8 cellular contexts compared by ENCODE assay signal in the genomic region with DNA sequence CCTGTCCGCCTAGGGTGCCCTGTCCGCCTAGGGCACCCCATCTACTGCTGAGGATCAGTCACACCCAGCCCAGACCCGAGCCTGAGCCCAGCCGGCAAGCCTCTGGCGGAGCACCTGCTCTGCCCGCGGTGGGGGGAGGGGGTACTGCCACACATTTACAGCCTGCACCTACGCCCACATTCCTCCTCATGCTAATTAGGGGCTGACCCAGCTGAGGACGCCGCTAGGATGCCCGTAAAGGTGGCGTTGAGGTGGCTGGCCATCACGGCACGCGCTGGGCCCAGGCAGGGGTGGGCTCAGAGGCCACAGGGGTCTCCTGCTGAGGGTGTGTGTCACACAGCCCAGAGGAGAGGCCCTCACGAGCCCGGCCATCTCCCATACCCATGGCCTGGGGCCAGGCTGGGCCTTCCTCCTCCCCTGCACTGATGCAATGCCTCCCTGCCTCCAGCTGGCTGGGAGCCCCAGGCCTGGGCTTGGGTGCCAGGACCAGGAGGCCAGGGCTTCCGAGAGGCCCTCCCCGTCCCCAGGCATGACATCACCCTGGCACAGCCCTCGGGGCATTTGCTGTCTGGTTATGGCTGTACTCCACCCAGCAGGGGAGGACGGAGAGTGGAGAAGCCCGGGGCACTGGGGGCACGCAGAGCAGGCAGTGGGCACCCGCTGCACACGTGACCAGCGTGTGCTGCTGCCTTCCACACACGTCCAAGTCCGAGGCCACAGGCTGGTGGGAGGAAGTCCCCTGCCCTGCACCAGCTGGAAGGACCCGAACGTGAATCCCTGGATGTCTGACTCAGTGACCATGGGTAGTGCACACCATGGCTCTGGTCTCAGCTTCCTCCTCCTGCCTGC. TPM values are rescaled to one million over a fixed set of nuclear protein-coding genes. Genes with fewer than 3 reads are reported as not detected.
DNase-seq lines count a peak whose midpoint lies in the region; ATAC-seq and TF ChIP-seq lines count a peak whose summit lies in the region.

No MANE protein-coding gene starts in this region.

- H3K79me2 ChIP-seq in ACC112 (ENCODE audit: control insufficient read depth, insufficient read depth, low read length, unreplicated experiment) = no peaks in the 10 kb centered on the region

- H3K27me3 ChIP-seq in ACC112 (ENCODE audit: insufficient read depth, low read length) = no peaks in the 10 kb centered on the region
- no peaks in the 10 kb centered on the region for H3K27me3 ChIP-seq in testis
- H3K27me3 ChIP-seq in Caco-2 (replicated peaks; ENCODE audit: control insufficient read depth, insufficient read depth, low read length) = no peaks in the 10 kb centered on the region

- intact Hi-C loops in testis (cut with DNase I; ENCODE audit: low total_unique reads) (no loop called here), Caco-2 (cut with micrococcal nuclease; ENCODE audit: unreplicated experiment) (no loop called here)

- H3K4me1 ChIP-seq in ACC112 (ENCODE audit: control insufficient read depth, insufficient read depth, low read length, unreplicated experiment) (peaks cover 16% of the 10 kb centered on the region), testis (peaks cover 14% of the 10 kb centered on the region), Caco-2 (peaks cover 9% of the 10 kb centered on the region)

- H3K27ac ChIP-seq in ACC112 (ENCODE audit: low read depth, low read length) (no peak overlapping the region), testis (peak overlapping the region; percentile 68)

- H3K36me3 Mint-ChIP-seq in central memory CD8-positive, alpha-beta T cell (ENCODE audit: insufficient read depth) = peaks cover 51% of the 10 kb centered on the region
- peaks cover 5% of the 10 kb centered on the region for H3K36me3 Mint-ChIP-seq in Caco-2 (ENCODE audit: insufficient read depth, unreplicated experiment)
- no peaks in the 10 kb centered on the region for H3K36me3 Mint-ChIP-seq in activated naive CD4-positive, alpha-beta T cell treated with anti-CD3 and anti-CD28 coated beads, Interleukin-2, amount 50 U/mL, for 72 hours

- H3K4me3 Mint-ChIP-seq in central memory CD8-positive, alpha-beta T cell = peak overlapping the region; percentile 16
- no peak overlapping the region for H3K4me3 Mint-ChIP-seq in Caco-2 (ENCODE audit: unreplicated experiment)

- H3K27me3 Mint-ChIP-seq in central memory CD8-positive, alpha-beta T cell = no peaks in the 10 kb centered on the region
- H3K27me3 Mint-ChIP-seq in Caco-2 (ENCODE audit: insufficient read depth, unreplicated experiment) = no peaks in the 10 kb centered on the region

- no peak for TF ChIP-seq CTCF in testis (IDR thresholded peaks at IDR 0.05)
- TF ChIP-seq CTCF in Caco-2 (IDR thresholded peaks at IDR 0.05; ENCODE audit: insufficient read depth in 1 of 2, low read depth in 1 of 2, low read length in 1 of 2, severe bottlenecking in 1 of 2, unreplicated experiment in 1 of 2) = no peak

- H3K36me3 ChIP-seq in ACC112 (ENCODE audit: insufficient read depth, low read length) = no peaks in the 10 kb centered on the region
- no peaks in the 10 kb centered on the region for H3K36me3 ChIP-seq in testis (ENCODE audit: low read depth, missing control alignments)
- H3K36me3 ChIP-seq in Caco-2 (ENCODE audit: control insufficient read depth, insufficient read depth, low read length) = no peaks in the 10 kb centered on the region

- WGBS in testis, 2 donors = 59 to 68% methylated on average over 14 to 30 of the region's 30 CpGs

- DNase-seq in M059J (ENCODE audit: low read depth) (peak; percentile 98), left lobe of liver (ENCODE audit: low spot score) (peak; percentile 97), testis (peak; percentile 92), Caco-2 (no peak)
- DNase-seq in central memory CD8-positive, alpha-beta T cell (ENCODE audit: low spot score in 2 of 2) = no peak
- no peak for DNase-seq in activated naive CD4-positive, alpha-beta T cell treated with anti-CD3 and anti-CD28 coated beads, Interleukin-2, amount 50 U/mL, for 72 hours (ENCODE audit: low spot score in 2 of 2)

- CTCF ChIA-PET in Caco-2 (lab: Charles Lee) = no interaction called here

- no TSS peak for BruUV-seq in Caco-2 (replicated peaks; lab: Mats Ljungman, UMichigan)

- no peaks in the 10 kb centered on the region for H3K9me3 Mint-ChIP-seq in central memory CD8-positive, alpha-beta T cell
- no peaks in the 10 kb centered on the region for H3K9me3 Mint-ChIP-seq in Caco-2 (ENCODE audit: unreplicated experiment)
- H3K9me3 Mint-ChIP-seq in activated naive CD4-positive, alpha-beta T cell treated with anti-CD3 and anti-CD28 coated beads, Interleukin-2, amount 50 U/mL, for 72 hours = no peaks in the 10 kb centered on the region

- TF ChIP-seq POLR2A in testis (IDR thresholded peaks at IDR 0.05) = no peak

- H3K4me3 ChIP-seq in ACC112 (ENCODE audit: low read depth, low read length) = no peak overlapping the region
- H3K4me3 ChIP-seq in testis = no peak overlapping the region
- no peak overlapping the region for H3K4me3 ChIP-seq in Caco-2 (ENCODE audit: low read depth, low read length)

- H2AFZ ChIP-seq in ACC112 (ENCODE audit: low read length, unreplicated experiment) = peak overlapping the region; percentile 1

- H3K4me1 Mint-ChIP-seq in central memory CD8-positive, alpha-beta T cell = no peaks in the 10 kb centered on the region
- peaks cover 4% of the 10 kb centered on the region for H3K4me1 Mint-ChIP-seq in Caco-2 (ENCODE audit: low read depth, unreplicated experiment)

- H3K27ac Mint-ChIP-seq in central memory CD8-positive, alpha-beta T cell (ENCODE audit: low read depth) = peak overlapping the region; percentile 62
- no peak overlapping the region for H3K27ac Mint-ChIP-seq in Caco-2 (ENCODE audit: unreplicated experiment)
- H3K27ac Mint-ChIP-seq in activated naive CD4-positive, alpha-beta T cell treated with anti-CD3 and anti-CD28 coated beads, Interleukin-2, amount 50 U/mL, for 72 hours = no peak overlapping the region

- no peak for ATAC-seq in central memory CD8-positive, alpha-beta T cell (replicated peaks; ENCODE audit: extremely low read depth, poor library complexity, severe bottlenecking)
- peak; percentile 87 for ATAC-seq in left lobe of liver
- ATAC-seq in activated naive CD4-positive, alpha-beta T cell treated with anti-CD3 and anti-CD28 coated beads, Interleukin-2, amount 50 U/mL, for 72 hours = no peak
- ATAC-seq in HG02763 (IDR thresholded peaks at IDR 0.05; ENCODE audit: unreplicated experiment) = no peak

- H3K9me3 ChIP-seq in testis (no peaks in the 10 kb centered on the region), Caco-2 (no peaks in the 10 kb centered on the region)

- POLR2A ChIA-PET in Caco-2 (lab: Charles Lee) = no interaction called here

RNA-seq across cellular contexts. Expression of a gene that starts 12.7 kb away (rescaled TPM):
- 1.2 and 3.5 TPM in 2 replicates for total RNA-seq in M059J (2014; rRNA removed; shearing (Covaris generic))
- 0.23 TPM for total RNA-seq in left lobe of liver
- 10 to 100 TPM in 1 of 2 donors, 1 to 10 TPM in 1; 8.5 to 14.4 TPM for total RNA-seq in testis
- 7.0 TPM for polyA plus RNA-seq in testis (ENCODE audit: insufficient read depth, low read depth, low replicate concordance)
- 7.7 and 12.1 TPM in 2 replicates for total RNA-seq in Caco-2 (2022)
- 1 to 10 TPM; 1.1 TPM for total RNA-seq in activated naive CD4-positive, alpha-beta T cell treated with anti-CD3 and anti-CD28 coated beads, Interleukin-2, amount 50 U/mL, for 72 hours

RNA-seq across cellular contexts. Expression of a gene that starts 25.8 kb away (rescaled TPM):
- total RNA-seq in M059J (2014; rRNA removed; shearing (Covaris generic)) = not detected in 2 replicates
- not detected for total RNA-seq in left lobe of liver
- not detected for total RNA-seq in testis
- polyA plus RNA-seq in testis (ENCODE audit: insufficient read depth, low read depth, low replicate concordance) = not detected
- total RNA-seq in Caco-2 (2022) = not detected in 2 replicates
- not detected for total RNA-seq in activated naive CD4-positive, alpha-beta T cell treated with anti-CD3 and anti-CD28 coated beads, Interleukin-2, amount 50 U/mL, for 72 hours

RNA-seq across cellular contexts. Expression of a gene that starts 38.8 kb away (rescaled TPM):
- not detected in 2 replicates for total RNA-seq in M059J (2014; rRNA removed; shearing (Covaris generic))
- total RNA-seq in left lobe of liver (not detected), testis (not detected), Caco-2 (2022) (not detected in 2 replicates)
- polyA plus RNA-seq in testis (ENCODE audit: insufficient read depth, low read depth, low replicate concordance) = not detected
- total RNA-seq in activated naive CD4-positive, alpha-beta T cell treated with anti-CD3 and anti-CD28 coated beads, Interleukin-2, amount 50 U/mL, for 72 hours = not detected

RNA-seq across cellular contexts. Expression of a gene that starts 48.9 kb away (rescaled TPM):
- not detected in 2 replicates for total RNA-seq in M059J (2014; rRNA removed; shearing (Covaris generic))
- total RNA-seq in left lobe of liver (not detected), testis (not detected), Caco-2 (2022) (not detected in 2 replicates)
- polyA plus RNA-seq in testis (ENCODE audit: insufficient read depth, low read depth, low replicate concordance) = not detected
- not detected for total RNA-seq in activated naive CD4-positive, alpha-beta T cell treated with anti-CD3 and anti-CD28 coated beads, Interleukin-2, amount 50 U/mL, for 72 hours

Comparison
In these comparisons a context has a peak if more than half of its experiments do, and no peak if none do; other contexts are left out.
1. DNase-seq: peak in M059J (single experiment), left lobe of liver (single experiment) and testis (single experiment); none in central memory CD8-positive, alpha-beta T cell (0 of 2), Caco-2 (0 of 2) and activated naive CD4-positive, alpha-beta T cell treated with anti-CD3 and anti-CD28 coated beads, Interleukin-2, amount 50 U/mL, for 72 hours (0 of 2).